7 cellular contexts compared by ENCODE assay signal in genomic region chr4:151013944-151014343, GRCh38. TPM values are rescaled to one million over a fixed set of nuclear protein-coding genes. Genes with fewer than 3 reads are reported as not detected.
DNase-seq lines count a peak whose midpoint lies in the region; ATAC-seq and TF ChIP-seq lines count a peak whose summit lies in the region.

No MANE protein-coding gene starts in this region.

- peak overlapping the region; percentile 100 for H3K4me3 Mint-ChIP-seq in activated B cell treated with CpG ODN at 0.5 μM for 24 hours
- H3K4me3 Mint-ChIP-seq in stimulated activated memory B cell treated with anti-CD40 and anti-IgM and Interleukin-4, amounts not matched to agents 10 μg/mL and 1 μg/mL and 100 μg/mL, for 72 hours: peak overlapping the region; percentile 99

- H3K9me3 Mint-ChIP-seq in activated B cell treated with CpG ODN at 0.5 μM for 24 hours: no peaks in the 10 kb centered on the region
- no peaks in the 10 kb centered on the region for H3K9me3 Mint-ChIP-seq in stimulated activated memory B cell treated with anti-CD40 and anti-IgM and Interleukin-4, amounts not matched to agents 10 μg/mL and 1 μg/mL and 100 μg/mL, for 72 hours

- peak overlapping the region; percentile 97 for H3K4me3 ChIP-seq in HAP-1
- H3K4me3 ChIP-seq in iPS-15b (ENCODE audit: low read depth, low read length): peak overlapping the region; percentile 89

- in situ Hi-C loops in HAP-1 (cut with MboI; ENCODE audit: low sequenced_read_pairs): no loop called here

- no peak for DNase-seq in HAP-1 (ENCODE audit: low spot score in 2 of 2)
- DNase-seq in activated B cell treated with CpG ODN at 0.5 μM for 24 hours: no peak
- DNase-seq in NCI-H1436 treated with DMSO at 0.1 percent for 48 hours (lab: John Stamatoyannopoulos, UW): no peak

- H3K4me1 Mint-ChIP-seq in activated B cell treated with CpG ODN at 0.5 μM for 24 hours: peaks cover 32% of the 10 kb centered on the region
- H3K4me1 Mint-ChIP-seq in stimulated activated memory B cell treated with anti-CD40 and anti-IgM and Interleukin-4, amounts not matched to agents 10 μg/mL and 1 μg/mL and 100 μg/mL, for 72 hours: peaks cover 32% of the 10 kb centered on the region

- CTCF ChIA-PET in activated B cell treated with CpG ODN at 0.5 μM for 24 hours (lab: Charles Lee): no interaction called here

- peaks cover 21% of the 10 kb centered on the region for H3K36me3 Mint-ChIP-seq in activated B cell treated with CpG ODN at 0.5 μM for 24 hours (ENCODE audit: low read depth)
- no peaks in the 10 kb centered on the region for H3K36me3 Mint-ChIP-seq in stimulated activated memory B cell treated with anti-CD40 and anti-IgM and Interleukin-4, amounts not matched to agents 10 μg/mL and 1 μg/mL and 100 μg/mL, for 72 hours

- H3K27me3 Mint-ChIP-seq in activated B cell treated with CpG ODN at 0.5 μM for 24 hours: no peaks in the 10 kb centered on the region
- no peaks in the 10 kb centered on the region for H3K27me3 Mint-ChIP-seq in stimulated activated memory B cell treated with anti-CD40 and anti-IgM and Interleukin-4, amounts not matched to agents 10 μg/mL and 1 μg/mL and 100 μg/mL, for 72 hours

- H3K36me3 ChIP-seq in HAP-1 (replicated peaks) (peaks cover 5% of the 10 kb centered on the region), iPS-15b (ENCODE audit: control insufficient read depth, insufficient read depth, low read length) (no peaks in the 10 kb centered on the region)

- ATAC-seq in activated B cell treated with CpG ODN at 0.5 μM for 24 hours (ENCODE audit: low read depth) (no peak), HG02798 (IDR thresholded peaks at IDR 0.05; ENCODE audit: poor library complexity, unreplicated experiment) (no peak), HG02852 (IDR thresholded peaks at IDR 0.05; ENCODE audit: unreplicated experiment) (no peak)
- ATAC-seq in stimulated activated memory B cell treated with anti-CD40 and anti-IgM and Interleukin-4, amounts not matched to agents 10 μg/mL and 1 μg/mL and 100 μg/mL, for 72 hours: no peak

- H3K9me3 ChIP-seq in HAP-1 (no peaks in the 10 kb centered on the region), iPS-15b (ENCODE audit: control insufficient read depth, insufficient read depth, low read length) (no peaks in the 10 kb centered on the region)

- H3K4me1 ChIP-seq in HAP-1 (peaks cover 5% of the 10 kb centered on the region; the same call in 1 of the 2 replicates), iPS-15b (ENCODE audit: control insufficient read depth, insufficient read depth, low read length) (no peaks in the 10 kb centered on the region)

- POLR2A ChIA-PET in activated B cell treated with CpG ODN at 0.5 μM for 24 hours (lab: Charles Lee): interaction anchor here (1.3 to 3.2 kb wide), 2 partner anchors 9 to 85 kb away, joined by 3 to 45 read pairs; partner anchors contain the start of gene RPS3A

- no peak for TF ChIP-seq CTCF in activated B cell treated with CpG ODN at 0.5 μM for 24 hours (IDR thresholded peaks at IDR 0.05)

- peak overlapping the region; percentile 99 for H3K27ac Mint-ChIP-seq in activated B cell treated with CpG ODN at 0.5 μM for 24 hours
- H3K27ac Mint-ChIP-seq in stimulated activated memory B cell treated with anti-CD40 and anti-IgM and Interleukin-4, amounts not matched to agents 10 μg/mL and 1 μg/mL and 100 μg/mL, for 72 hours: peak overlapping the region; percentile 89

- H3K27me3 ChIP-seq in HAP-1 (ENCODE audit: low read depth): no peaks in the 10 kb centered on the region
- H3K27me3 ChIP-seq in iPS-15b (ENCODE audit: control insufficient read depth, insufficient read depth, low read length): no peaks in the 10 kb centered on the region

- peak overlapping the region; percentile 58 for H3K9ac ChIP-seq in iPS-15b (ENCODE audit: low read depth, low read length)

- intact Hi-C loops in activated B cell treated with CpG ODN at 0.5 μM for 24 hours (cut with micrococcal nuclease): no loop called here

RNA-seq across cellular contexts. Expression of gene LRBA, which starts 1.1 kb away (rescaled TPM):
- 55.7 and 66.5 TPM in 2 replicates for total RNA-seq in activated B cell treated with CpG ODN at 0.5 μM for 24 hours
